Comparison of ENCODE assay signal across 9 cellular contexts in the genomic region with DNA sequence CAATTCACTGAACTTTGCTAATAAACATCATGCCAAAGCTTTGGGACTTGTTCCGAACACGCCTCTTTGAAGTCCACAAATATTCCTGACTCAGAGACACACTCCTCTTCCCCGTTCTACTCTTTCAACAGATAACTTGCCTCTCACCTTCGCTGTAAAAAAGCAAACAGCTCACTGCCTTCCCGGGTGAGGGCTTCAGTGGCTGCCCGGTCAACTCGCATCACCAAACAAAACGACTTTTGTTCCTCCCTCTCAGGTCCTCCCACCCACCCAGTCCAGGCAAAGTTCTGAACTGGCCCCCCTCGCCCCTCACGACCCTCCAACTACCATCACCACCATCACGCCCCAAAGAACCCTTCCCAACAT.
A peak's percentile ranks its signal among the peaks of the same experiment; 100 is the strongest.
DNase-seq lines count a peak whose midpoint lies in the region; ATAC-seq and TF ChIP-seq lines count a peak whose summit lies in the region.
"Had no signal": no experiment of that assay in that cellular context is flagged by ENCODE, and none has a peak within 500 bp of the region (broad histone marks: within the 10 kb centered on the region; RNA-seq: fewer than 3 reads in every experiment).

No MANE protein-coding gene starts in this region.

- no peak overlapping the region for H3K27ac ChIP-seq in OCI-LY3 (ENCODE audit: low read length)
- H3K27ac ChIP-seq: KMS-11 had no signal

- no peaks in the 10 kb centered on the region for H3K79me2 ChIP-seq in OCI-LY3 (ENCODE audit: low read length)

- H3K27me3 ChIP-seq in OCI-LY3 (ENCODE audit: low read depth, low read length), result peaks cover 14% of the 10 kb centered on the region
- H3K27me3 ChIP-seq in neuron (ENCODE audit: insufficient read depth, low read length), result no peaks in the 10 kb centered on the region

- no peaks in the 10 kb centered on the region for H4K20me1 ChIP-seq in OCI-LY3 (ENCODE audit: insufficient read depth, low read length)

- ATAC-seq in GM18868 (IDR thresholded peaks at IDR 0.05; ENCODE audit: unreplicated experiment), result no peak
- ATAC-seq in GM18867 (IDR thresholded peaks at IDR 0.05; ENCODE audit: unreplicated experiment), result no peak

- DNase-seq in ELR (ENCODE audit: low read depth) (peak; percentile 84), epithelial cell of esophagus (ENCODE audit: low read depth) (peak; percentile 87), GM19238 (ENCODE audit: insufficient read length, low spot score) (no peak), NCI-H774 (lab: John Stamatoyannopoulos, UW) (no peak)

- TF ChIP-seq CTCF in OCI-LY3 (IDR thresholded peaks at IDR 0.05; ENCODE audit: low read depth, low read length), result no peak
- TF ChIP-seq CTCF in epithelial cell of esophagus (IDR thresholded peaks at IDR 0.05; ENCODE audit: insufficient read depth, low read depth, low read length, missing control alignments), result no peak

- H2AFZ ChIP-seq in OCI-LY3 (ENCODE audit: low read depth, low read length) (0 out of 2 replicates have a peak overlapping the region, but pooled peaks have one; percentile 94), neuron (ENCODE audit: low read depth, low read length) (peak overlapping the region; percentile 0)

- H3K36me3 ChIP-seq in OCI-LY3 (replicated peaks; ENCODE audit: low read depth, low read length), result no peaks in the 10 kb centered on the region
- peaks cover 22% of the 10 kb centered on the region for H3K36me3 ChIP-seq in neuron (ENCODE audit: insufficient read depth, low read length)

- peak overlapping the region; percentile 87 for H3K4me3 ChIP-seq in OCI-LY3 (ENCODE audit: low read length)
- H3K4me3 ChIP-seq in epithelial cell of esophagus (ENCODE audit: low read length), result peak overlapping the region; percentile 98
- peak overlapping the region; percentile 85 for H3K4me3 ChIP-seq in neuron (ENCODE audit: low read length)

- H3K4me1 ChIP-seq in OCI-LY3 (ENCODE audit: low read length) (peaks cover 3% of the 10 kb centered on the region; the same call in 1 of the 2 replicates), neuron (ENCODE audit: insufficient read depth, low read length) (peaks cover 42% of the 10 kb centered on the region)

- H3K9me3 ChIP-seq in OCI-LY3 (ENCODE audit: insufficient read depth, low read length) (no peaks in the 10 kb centered on the region), neuron (ENCODE audit: low read length) (no peaks in the 10 kb centered on the region)

- H3K9ac ChIP-seq in OCI-LY3 (ENCODE audit: low read length), result no peak overlapping the region
- H3K9ac ChIP-seq: KMS-11 had no signal

- H3K4me2 ChIP-seq in OCI-LY3 (ENCODE audit: low read length), result peak overlapping the region; percentile 77
- H3K4me2 ChIP-seq: KMS-11 had no signal

Comparison
In these comparisons a context has a peak if more than half of its experiments do, and no peak if none do; other contexts are left out.
1. DNase-seq: peak in ELR (single experiment) and epithelial cell of esophagus (single experiment); none in GM19238 (single experiment) and NCI-H774 (single experiment).
2. Peak in every context shown above with its lines, with median percentiles within 50 percentile points of each other: H3K4me3 ChIP-seq.